ENCODE assay signal across 8 cellular contexts in the genomic region with DNA sequence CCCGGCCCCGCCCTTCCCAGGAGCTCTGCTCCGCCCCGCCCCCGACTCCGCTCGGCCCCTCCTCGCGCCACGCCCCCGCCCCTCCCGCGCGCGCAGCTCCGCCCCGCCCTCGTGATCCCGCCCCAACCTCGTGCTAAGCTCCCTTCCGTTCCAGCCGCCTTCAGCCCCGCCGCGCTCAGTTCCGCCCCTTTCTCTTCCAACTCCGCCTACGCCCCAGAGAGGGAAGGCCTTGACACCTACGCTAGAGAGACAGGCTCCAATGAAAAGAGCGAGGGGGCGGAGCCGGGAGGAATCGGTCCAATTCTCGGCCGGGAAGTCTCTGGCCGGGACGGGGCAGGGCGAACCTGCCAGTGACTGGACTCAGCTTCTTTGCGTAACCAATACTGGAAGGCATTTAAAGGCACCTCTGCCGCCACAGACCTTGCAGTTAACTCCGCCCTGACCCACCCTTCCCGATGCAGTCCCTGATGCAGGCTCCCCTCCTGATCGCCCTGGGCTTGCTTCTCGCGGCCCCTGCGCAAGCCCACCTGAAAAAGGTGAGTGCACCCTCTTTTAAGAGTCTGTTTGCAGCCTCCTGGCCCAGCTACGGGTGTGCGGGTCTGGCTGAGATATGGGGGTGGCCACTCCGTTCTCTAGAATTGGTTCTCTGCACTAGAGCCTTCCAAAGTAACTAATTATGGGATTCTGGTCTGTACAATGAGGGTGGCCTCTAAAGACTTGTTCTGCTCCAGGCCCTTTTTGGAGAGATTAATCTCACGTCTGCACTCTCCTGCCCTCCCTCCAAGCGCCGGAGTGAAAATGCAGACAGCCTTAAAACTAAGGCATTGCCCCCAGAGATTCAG. TPM values are rescaled to one million over a fixed set of nuclear protein-coding genes. Genes with fewer than 3 reads are reported as not detected.
DNase-seq lines count a peak whose midpoint lies in the region; ATAC-seq and TF ChIP-seq lines count a peak whose summit lies in the region.

A gene (plus strand): TSS at position 424 of the 842 bp plus-strand sequence. CDS start 32 bp downstream, at position 456.

- H3K9me3 ChIP-seq in prostate gland: no peaks in the 10 kb centered on the region

- under 1% methylated on average over 49 of the region's 52 CpGs for WGBS in prostate gland
- 1% methylated on average over 52 of the region's 52 CpGs for WGBS in urinary bladder

- H3K4me3 ChIP-seq in prostate gland: peak within 1 kb of the TSS; percentile 51 to 63
- peak within 1 kb of the TSS; percentile 60 for H3K4me3 ChIP-seq in urinary bladder (ENCODE audit: low read depth, low read length)

- peak in 1 of 4 experiments; percentile 17 for TF ChIP-seq CTCF in prostate gland (IDR thresholded peaks at IDR 0.05)

- no peaks in the 10 kb centered on the region for H3K36me3 ChIP-seq in prostate gland
- no peaks in the 10 kb centered on the region for H3K36me3 ChIP-seq in urinary bladder (ENCODE audit: insufficient read depth)

- H3K27me3 ChIP-seq in prostate gland (replicated peaks; ENCODE audit: insufficient read depth): no peaks in the 10 kb centered on the region

- TF ChIP-seq POLR2A in prostate gland (IDR thresholded peaks at IDR 0.05): peak; percentile 94

- intact Hi-C loops in T-helper 2 cell treated with Interferon-gamma antibody and Interleukin-4, amounts not matched to agents 100 ng/mL and 5 ng/mL, for 36 hours (cut with micrococcal nuclease): loop anchor here (1.0 to 10.0 kb wide), 12 partner anchors 30 to 1896 kb away; a partner anchor contains a TSS
- intact Hi-C loops in left ventricle myocardium superior (cut with micrococcal nuclease) (no loop called here), prostate gland (cut with DNase I) (loop anchor here (10.0 kb wide), 1 partner anchor 422 kb away; no protein-coding TSS in a partner anchor)

- no peaks in the 10 kb centered on the region for H3K4me1 ChIP-seq in prostate gland (replicated peaks)
- no peaks in the 10 kb centered on the region for H3K4me1 ChIP-seq in urinary bladder (ENCODE audit: insufficient read depth)

- peak within 1 kb of the TSS; percentile 55 to 65 for H3K27ac ChIP-seq in prostate gland
- H3K27ac ChIP-seq in urinary bladder (ENCODE audit: low read depth): no peak within 1 kb of the TSS

- ATAC-seq in GM18499 (IDR thresholded peaks at IDR 0.05; ENCODE audit: insufficient read depth, unreplicated experiment): peak; percentile 58
- peak; percentile 78 for ATAC-seq in HG02943 (IDR thresholded peaks at IDR 0.05; ENCODE audit: low read depth, unreplicated experiment)
- ATAC-seq in left ventricle myocardium superior: peak; percentile 96

- peak; percentile 85 for DNase-seq in NCI-H187 treated with DMSO at 0.1 percent for 48 hours (lab: John Stamatoyannopoulos, UW)
- peak; percentile 84 to 100 (median 99) for DNase-seq in anterior cingulate cortex (lab: John Stamatoyannopoulos, UW)
- DNase-seq in left ventricle myocardium superior: peak; percentile 99
- DNase-seq in prostate gland (ENCODE audit: low spot score): peak; percentile 99

RNA-seq across cellular contexts. Expression of the gene that starts here (rescaled TPM):
- 23.3 and 31.3 TPM in 2 replicates for total RNA-seq in T-helper 2 cell treated with Interferon-gamma antibody and Interleukin-4, amounts not matched to agents 100 ng/mL and 5 ng/mL, for 36 hours
- total RNA-seq in left ventricle myocardium superior (32.1 TPM), prostate gland (10 to 100 TPM; 48.9 to 60.0 TPM), urinary bladder (33.7 TPM)
- polyA plus RNA-seq in urinary bladder: 28.6 TPM
